Comparison of ENCODE assay signal across 16 cellular contexts in the genomic region with DNA sequence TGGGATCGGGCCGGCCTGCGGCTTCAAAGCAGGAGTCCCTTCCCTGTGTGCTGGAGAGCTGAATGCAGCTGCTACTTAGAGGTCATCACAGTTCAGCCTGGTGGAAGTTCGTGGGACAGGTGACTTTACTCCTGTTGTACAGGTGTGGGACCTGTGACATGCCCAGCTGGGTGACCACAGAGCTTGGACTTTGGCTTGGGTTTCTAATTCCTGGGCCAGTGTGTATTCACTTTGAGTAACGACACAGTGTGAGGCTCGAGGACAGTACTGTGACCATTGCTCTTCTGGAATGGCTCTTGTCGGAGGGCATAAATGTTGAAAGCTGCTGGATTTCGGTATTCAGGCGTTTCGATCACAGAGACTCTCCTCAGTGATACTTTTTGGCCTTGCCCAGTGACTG.
A peak's percentile ranks its signal among the peaks of the same experiment; 100 is the strongest.
DNase-seq lines count a peak whose midpoint lies in the region; ATAC-seq, FAIRE-seq and TF ChIP-seq lines count a peak whose summit lies in the region.
"Had no signal": no experiment of that assay in that cellular context is flagged by ENCODE, and none has a peak within 500 bp of the region (broad histone marks: within the 10 kb centered on the region; RNA-seq: fewer than 3 reads in every experiment).

No MANE protein-coding gene starts in this region.

- H3K27me3 ChIP-seq in heart left ventricle (no peaks in the 10 kb centered on the region), H1 (replicated peaks in 1 of 4; ENCODE audit: control insufficient read depth in 3 of 4, extremely low read depth in 1 of 4, insufficient read depth in 3 of 4, low read length in 3 of 4) (no peaks in the 10 kb centered on the region), upper lobe of right lung (no peaks in the 10 kb centered on the region)

- H3K18ac ChIP-seq in H1 (ENCODE audit: extremely low read depth, low read length): no peak overlapping the region

- no peaks in the 10 kb centered on the region for H4K20me1 ChIP-seq in H1 (replicated peaks in 1 of 2; ENCODE audit: control insufficient read depth in 1 of 2, insufficient read depth in 2 of 2, low read length in 2 of 2)

- H3K27ac Mint-ChIP-seq in nephron progenitor cell: peak overlapping the region; percentile 81

- 77 to 87% (median 79%) methylated on average over 9 to 10 of the region's 10 CpGs for WGBS in heart left ventricle, 4 donors
- WGBS in H1 (ENCODE audit: extremely low coverage in 1 of 2, insufficient coverage in 1 of 2, insufficient read length in 1 of 2, insufficient replicate concordance in 2 of 2, low coverage in 1 of 2, low lambda C conversion rate in 2 of 2, missing lambda C conversion rate in 1 of 2), 2 experiments: 94% methylated on average over 10 of the region's 10 CpGs; no CpG with 5 or more reads in 1 of the 2 experiments

- no peaks in the 10 kb centered on the region for H3K79me2 ChIP-seq in H1 (ENCODE audit: control insufficient read depth in 1 of 2, insufficient read depth in 2 of 2, low read length in 2 of 2)

- H3K23ac ChIP-seq in H1 (ENCODE audit: insufficient read length): no peak overlapping the region

- DNase-seq in heart left ventricle (no peak), left ventricle myocardium superior (no peak), H1 (ENCODE audit: low read depth in 1 of 2, low spot score in 2 of 2) (no peak), nephron progenitor cell (no peak), upper lobe of right lung (no peak), RCC 7860 (ENCODE audit: low spot score) (no peak)
- no peak for DNase-seq in stimulated activated naive CD4-positive, alpha-beta T cell treated with Interleukin-2 at 50 U/mL for 16 hours (lab: John Stamatoyannopoulos, UW)
- DNase-seq in activated T-cell treated with anti-CD3 and anti-CD28 coated beads, Interleukin-2, amount 50 U/mL, for 48 hours: no peak
- DNase-seq: activated CD8-positive, alpha-beta memory T cell treated with anti-CD3 and anti-CD28 coated beads, Interleukin-2, amount 50 U/mL, for 48 hours; activated naive CD8-positive, alpha-beta T cell treated with anti-CD3 and anti-CD28 coated beads, Interleukin-2, amount 10 ng/mL, durations not matched to agents 7 days and 5 days; foreskin melanocyte; NCI-H2029 treated with DMSO at 0.1 percent for 48 hours; stimulated activated CD4-positive, alpha-beta T cell treated with anti-CD3 and anti-CD28 coated beads, Interleukin-12 subunit alpha, Interleukin-12 subunit beta, amount 100 ng/mL, for 4 hours had no signal

- no peaks in the 10 kb centered on the region; the same call in 1 of the 2 replicates for H3K79me1 ChIP-seq in H1 (ENCODE audit: low read depth, low read length)

- H2AK5ac ChIP-seq in H1 (ENCODE audit: low read depth, low read length): no peak overlapping the region

- H3K4me2 ChIP-seq in H1 (ENCODE audit: insufficient read depth in 1 of 2, low read depth in 2 of 2, low read length in 2 of 2): no peak overlapping the region
- H3K4me2 ChIP-seq: KMS-11 had no signal

- H2AFZ ChIP-seq in H1 (ENCODE audit: low read length): no peak overlapping the region

- no peak overlapping the region for H3K4me3 Mint-ChIP-seq in nephron progenitor cell
- H3K4me3 Mint-ChIP-seq: activated naive CD8-positive, alpha-beta T cell treated with anti-CD3 and anti-CD28 coated beads, Interleukin-2, amount 10 ng/mL, durations not matched to agents 7 days and 5 days had no signal

- H3K27ac ChIP-seq in heart left ventricle (peak overlapping the region; percentile 22 to 86 (median 80)), H1 (ENCODE audit: low read depth, low read length) (no peak overlapping the region), upper lobe of right lung (peak overlapping the region; percentile 66)
- H3K27ac ChIP-seq: KMS-11, VCaP had no signal

- H3K36me3 Mint-ChIP-seq in nephron progenitor cell (ENCODE audit: low read depth): peaks cover 5% of the 10 kb centered on the region

- H3K23me2 ChIP-seq in H1 (ENCODE audit: low read depth, low read length): 0 out of 2 replicates have a peak, but pooled peaks cover 1% of the 10 kb centered on the region

- H2BK15ac ChIP-seq in H1 (ENCODE audit: low read length): 0 out of 2 replicates have a peak overlapping the region, but pooled peaks have one; percentile 61

- no peaks in the 10 kb centered on the region for H3K27me3 Mint-ChIP-seq in nephron progenitor cell (ENCODE audit: low read depth, poor library complexity)
- H3K27me3 Mint-ChIP-seq: activated naive CD8-positive, alpha-beta T cell treated with anti-CD3 and anti-CD28 coated beads, Interleukin-2, amount 10 ng/mL, durations not matched to agents 7 days and 5 days had no signal

- no peak for TF ChIP-seq POLR2A in heart left ventricle (IDR thresholded peaks at IDR 0.05)
- no peak for TF ChIP-seq POLR2A in H1 (IDR thresholded peaks at IDR 0.05; ENCODE audit: control extremely low read depth in 1 of 2, low read depth in 2 of 2, low read length in 2 of 2)

- FAIRE-seq in H1 (lab: Jason Lieb, UNC) (no peak), RCC 7860 (lab: Jason Lieb, UNC) (no peak)
- FAIRE-seq: keratinocyte had no signal

- TF ChIP-seq EP300 in H1 (IDR thresholded peaks at IDR 0.05; ENCODE audit: borderline replicate concordance in 1 of 2, low read depth in 2 of 2, low read length in 2 of 2): no peak

- ATAC-seq in heart left ventricle (no peak), left ventricle myocardium superior (no peak), upper lobe of right lung (no peak)

- POLR2A ChIA-PET in H1 (lab: Charles Lee; ENCODE audit: partially characterized antibody): interaction anchor here (0.7 kb wide), 1 partner anchor 10 kb away, joined by 3 read pairs; no protein-coding TSS in a partner anchor

- H3K9ac ChIP-seq in H1 (replicated peaks in 1 of 4; ENCODE audit: extremely low read depth in 1 of 4, low read depth in 3 of 4, low read length in 3 of 4): no peak overlapping the region
- H3K9ac ChIP-seq: KMS-11 had no signal

- CTCF ChIA-PET in H1 (lab: Charles Lee; ENCODE audit: partially characterized antibody): interaction anchor here (0.6 to 2.8 kb wide), 4 partner anchors 97 to 283 kb away, joined by 3 to 7 read pairs (median 4); no protein-coding TSS in a partner anchor

- H3K36me3 ChIP-seq in heart left ventricle (peaks cover 0 to 27% (median 0%) of the 10 kb centered on the region in 9 donors), H1 (ENCODE audit: control insufficient read depth in 2 of 4, insufficient read depth in 4 of 4, low read length in 3 of 4) (no peaks in the 10 kb centered on the region), upper lobe of right lung (peaks cover 18% of the 10 kb centered on the region)

- TF ChIP-seq RAD21 in H1 (IDR thresholded peaks at IDR 0.05 in 1 of 2, conservative IDR thresholded peaks at IDR 0.05 in 1 of 2; ENCODE audit: low read depth in 2 of 2, low read length in 2 of 2): no peak

- H2BK20ac ChIP-seq in H1 (ENCODE audit: low read length): no peak overlapping the region

- TF ChIP-seq CTCF in heart left ventricle (IDR thresholded peaks at IDR 0.05) (no peak), H1 (IDR thresholded peaks at IDR 0.05; ENCODE audit: control extremely low read depth in 1 of 3, insufficient read depth in 1 of 3, low read depth in 1 of 3, low read length in 3 of 3) (no peak), nephron progenitor cell (IDR thresholded peaks at IDR 0.05) (no peak), upper lobe of right lung (IDR thresholded peaks at IDR 0.05) (no peak)

- no peaks in the 10 kb centered on the region for H3K9me3 ChIP-seq in heart left ventricle
- no peaks in the 10 kb centered on the region for H3K9me3 ChIP-seq in H1 (ENCODE audit: insufficient read depth in 2 of 2, low read depth in 1 of 2, low read length in 1 of 2)
- H3K9me3 ChIP-seq in upper lobe of right lung: no peaks in the 10 kb centered on the region

- H4K91ac ChIP-seq in H1 (replicated peaks; ENCODE audit: insufficient read length, low read length): no peak overlapping the region

- H3K4me1 ChIP-seq in heart left ventricle: peaks cover 12 to 84% (median 56%) of the 10 kb centered on the region in 12 donors
- H3K4me1 ChIP-seq in H1 (replicated peaks in 1 of 4; ENCODE audit: control insufficient read depth in 3 of 4, insufficient read depth in 4 of 4, low read length in 3 of 4): peaks cover 0 to 17% (median 8%) of the 10 kb centered on the region in 4 experiments; a peak in 6 of 7 replicates
- peaks cover 58% of the 10 kb centered on the region for H3K4me1 ChIP-seq in upper lobe of right lung

- H2BK5ac ChIP-seq in H1 (ENCODE audit: low read depth, low read length): 0 out of 2 replicates have a peak overlapping the region, but pooled peaks have one; percentile 35

- no peak overlapping the region for H3K14ac ChIP-seq in H1 (ENCODE audit: insufficient read length)

- no peak overlapping the region for H3K4ac ChIP-seq in H1 (replicated peaks; ENCODE audit: insufficient read length, low read depth, low read length)

- intact Hi-C loops in heart left ventricle (cut with DNase I): no loop called here
- intact Hi-C loops in left ventricle myocardium superior (cut with micrococcal nuclease): no loop called here
- intact Hi-C loops in upper lobe of right lung (cut with DNase I): no loop called here

- H3K4me1 Mint-ChIP-seq in nephron progenitor cell: peaks cover 63% of the 10 kb centered on the region

- H3K9me3 Mint-ChIP-seq in nephron progenitor cell: no peaks in the 10 kb centered on the region
- H3K9me3 Mint-ChIP-seq: activated naive CD8-positive, alpha-beta T cell treated with anti-CD3 and anti-CD28 coated beads, Interleukin-2, amount 10 ng/mL, durations not matched to agents 7 days and 5 days had no signal

- no peak overlapping the region for H4K5ac ChIP-seq in H1 (ENCODE audit: insufficient read length, low read depth, low read length)

- no peak overlapping the region for H3K56ac ChIP-seq in H1 (replicated peaks; ENCODE audit: insufficient read length, low read depth, low read length)

- H4K8ac ChIP-seq in H1 (ENCODE audit: extremely low read depth, insufficient read depth, low read length): no peak overlapping the region

- no peak overlapping the region for H2BK12ac ChIP-seq in H1 (ENCODE audit: low read depth, low read length)

- H2BK120ac ChIP-seq in H1 (replicated peaks; ENCODE audit: low read depth, low read length): no peak overlapping the region

- H3K4me3 ChIP-seq in heart left ventricle: no peak overlapping the region
- no peak overlapping the region for H3K4me3 ChIP-seq in H1 (ENCODE audit: extremely low read depth in 1 of 4, insufficient read depth in 2 of 4, low read depth in 3 of 4, low read length in 4 of 4)
- H3K4me3 ChIP-seq in upper lobe of right lung: no peak overlapping the region

TF ChIP-seq in H1, 55 proteins besides CTCF, POLR2A, EP300 and RAD21:
- TF ChIP-seq NRF1 (IDR thresholded peaks at IDR 0.05; ENCODE audit: low read depth, low read length) (no peak), FOSL1 (IDR thresholded peaks at IDR 0.05; ENCODE audit: insufficient read depth, low read depth, low read length) (no peak)
TF ChIP-seq in H1: peak in this region for 0.
